In genomic region chr12:1703771-1704170, GRCh38 we compare ENCODE assay signal across 21 cellular contexts.
"Had no signal": no experiment of that assay in that cellular context is flagged by ENCODE, and none has a peak within 500 bp of the region (broad histone marks: within the 10 kb centered on the region; RNA-seq: fewer than 3 reads in every experiment).

No MANE protein-coding gene starts in this region.

- H3K27ac ChIP-seq: RWPE1 had no signal

- H3K27me3 Mint-ChIP-seq: IgD-negative memory B cell had no signal

- H3K4me2 ChIP-seq: SK-N-SH had no signal

- H3K9ac ChIP-seq: SK-N-SH had no signal

- H3K9me3 ChIP-seq: SK-N-SH had no signal

- ATAC-seq: Panc1, PC-3 had no signal

- DNase-seq: MV-4-11, NCI-H1048, NCI-H1105, NCI-H1417, NCI-H1436 treated with DMSO at 0.1 percent for 48 hours, NCI-H1694, NCI-H187 treated with DMSO at 0.1 percent for 48 hours, NCI-H2029 treated with DMSO at 0.1 percent for 48 hours, NCI-H226, NCI-H446, NCI-H510A, NCI-H524 treated with DMSO at 0.1 percent for 48 hours, NCI-H69, NCI-H774, PC-3, SHP77, SK-N-SH, SW 1271 had no signal

- H3K9me3 Mint-ChIP-seq: IgD-negative memory B cell had no signal
